Comparison of ENCODE assay signal across 1 cellular context in the genomic region with DNA sequence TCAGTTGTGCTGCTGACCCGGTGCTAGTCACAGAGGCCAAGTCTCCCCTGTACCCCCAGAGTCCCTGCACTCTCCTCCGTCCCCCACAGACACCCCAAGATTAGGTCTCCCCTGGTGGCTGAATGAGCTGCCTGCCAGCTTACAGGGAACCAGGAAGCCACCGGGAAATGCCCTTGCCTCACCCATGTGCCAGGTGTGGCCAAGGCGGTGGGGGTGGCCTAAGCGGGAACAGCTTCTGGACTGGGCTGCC.
TF ChIP-seq lines count a peak whose summit lies in the region.

No MANE protein-coding gene starts in this region.

TF ChIP-seq in WTC11, 78 proteins besides CTCF, POLR2A, EP300 and RAD21 (continued from another document):
- TF ChIP-seq, protein P1, sequence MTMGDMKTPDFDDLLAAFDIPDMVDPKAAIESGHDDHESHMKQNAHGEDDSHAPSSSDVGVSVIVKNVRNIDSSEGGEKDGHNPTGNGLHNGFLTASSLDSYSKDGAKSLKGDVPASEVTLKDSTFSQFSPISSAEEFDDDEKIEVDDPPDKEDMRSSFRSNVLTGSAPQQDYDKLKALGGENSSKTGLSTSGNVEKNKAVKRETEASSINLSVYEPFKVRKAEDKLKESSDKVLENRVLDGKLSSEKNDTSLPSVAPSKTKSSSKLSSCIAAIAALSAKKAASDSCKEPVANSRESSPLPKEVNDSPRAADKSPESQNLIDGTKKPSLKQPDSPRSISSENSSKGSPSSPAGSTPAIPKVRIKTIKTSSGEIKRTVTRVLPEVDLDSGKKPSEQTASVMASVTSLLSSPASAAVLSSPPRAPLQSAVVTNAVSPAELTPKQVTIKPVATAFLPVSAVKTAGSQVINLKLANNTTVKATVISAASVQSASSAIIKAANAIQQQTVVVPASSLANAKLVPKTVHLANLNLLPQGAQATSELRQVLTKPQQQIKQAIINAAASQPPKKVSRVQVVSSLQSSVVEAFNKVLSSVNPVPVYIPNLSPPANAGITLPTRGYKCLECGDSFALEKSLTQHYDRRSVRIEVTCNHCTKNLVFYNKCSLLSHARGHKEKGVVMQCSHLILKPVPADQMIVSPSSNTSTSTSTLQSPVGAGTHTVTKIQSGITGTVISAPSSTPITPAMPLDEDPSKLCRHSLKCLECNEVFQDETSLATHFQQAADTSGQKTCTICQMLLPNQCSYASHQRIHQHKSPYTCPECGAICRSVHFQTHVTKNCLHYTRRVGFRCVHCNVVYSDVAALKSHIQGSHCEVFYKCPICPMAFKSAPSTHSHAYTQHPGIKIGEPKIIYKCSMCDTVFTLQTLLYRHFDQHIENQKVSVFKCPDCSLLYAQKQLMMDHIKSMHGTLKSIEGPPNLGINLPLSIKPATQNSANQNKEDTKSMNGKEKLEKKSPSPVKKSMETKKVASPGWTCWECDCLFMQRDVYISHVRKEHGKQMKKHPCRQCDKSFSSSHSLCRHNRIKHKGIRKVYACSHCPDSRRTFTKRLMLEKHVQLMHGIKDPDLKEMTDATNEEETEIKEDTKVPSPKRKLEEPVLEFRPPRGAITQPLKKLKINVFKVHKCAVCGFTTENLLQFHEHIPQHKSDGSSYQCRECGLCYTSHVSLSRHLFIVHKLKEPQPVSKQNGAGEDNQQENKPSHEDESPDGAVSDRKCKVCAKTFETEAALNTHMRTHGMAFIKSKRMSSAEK (CRISPR knock-in tag; IDR thresholded peaks at IDR 0.05; ENCODE audit: borderline replicate concordance): no peak
- TF ChIP-seq MXD4 (CRISPR knock-in tag; IDR thresholded peaks at IDR 0.05; ENCODE audit: borderline replicate concordance) (no peak), ZNF232 (CRISPR knock-in tag; IDR thresholded peaks at IDR 0.05) (no peak), SOX15 (CRISPR knock-in tag; IDR thresholded peaks at IDR 0.05) (no peak), SMAD3 (CRISPR knock-in tag; IDR thresholded peaks at IDR 0.05; ENCODE audit: borderline replicate concordance) (no peak)
- TF ChIP-seq, protein P2, sequence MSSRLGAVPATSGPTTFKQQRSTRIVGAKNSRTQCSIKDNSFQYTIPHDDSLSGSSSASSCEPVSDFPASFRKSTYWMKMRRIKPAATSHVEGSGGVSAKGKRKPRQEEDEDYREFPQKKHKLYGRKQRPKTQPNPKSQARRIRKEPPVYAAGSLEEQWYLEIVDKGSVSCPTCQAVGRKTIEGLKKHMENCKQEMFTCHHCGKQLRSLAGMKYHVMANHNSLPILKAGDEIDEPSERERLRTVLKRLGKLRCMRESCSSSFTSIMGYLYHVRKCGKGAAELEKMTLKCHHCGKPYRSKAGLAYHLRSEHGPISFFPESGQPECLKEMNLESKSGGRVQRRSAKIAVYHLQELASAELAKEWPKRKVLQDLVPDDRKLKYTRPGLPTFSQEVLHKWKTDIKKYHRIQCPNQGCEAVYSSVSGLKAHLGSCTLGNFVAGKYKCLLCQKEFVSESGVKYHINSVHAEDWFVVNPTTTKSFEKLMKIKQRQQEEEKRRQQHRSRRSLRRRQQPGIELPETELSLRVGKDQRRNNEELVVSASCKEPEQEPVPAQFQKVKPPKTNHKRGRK (CRISPR knock-in tag; IDR thresholded peaks at IDR 0.05; ENCODE audit: borderline replicate concordance): no peak
- TF ChIP-seq, protein P3, sequence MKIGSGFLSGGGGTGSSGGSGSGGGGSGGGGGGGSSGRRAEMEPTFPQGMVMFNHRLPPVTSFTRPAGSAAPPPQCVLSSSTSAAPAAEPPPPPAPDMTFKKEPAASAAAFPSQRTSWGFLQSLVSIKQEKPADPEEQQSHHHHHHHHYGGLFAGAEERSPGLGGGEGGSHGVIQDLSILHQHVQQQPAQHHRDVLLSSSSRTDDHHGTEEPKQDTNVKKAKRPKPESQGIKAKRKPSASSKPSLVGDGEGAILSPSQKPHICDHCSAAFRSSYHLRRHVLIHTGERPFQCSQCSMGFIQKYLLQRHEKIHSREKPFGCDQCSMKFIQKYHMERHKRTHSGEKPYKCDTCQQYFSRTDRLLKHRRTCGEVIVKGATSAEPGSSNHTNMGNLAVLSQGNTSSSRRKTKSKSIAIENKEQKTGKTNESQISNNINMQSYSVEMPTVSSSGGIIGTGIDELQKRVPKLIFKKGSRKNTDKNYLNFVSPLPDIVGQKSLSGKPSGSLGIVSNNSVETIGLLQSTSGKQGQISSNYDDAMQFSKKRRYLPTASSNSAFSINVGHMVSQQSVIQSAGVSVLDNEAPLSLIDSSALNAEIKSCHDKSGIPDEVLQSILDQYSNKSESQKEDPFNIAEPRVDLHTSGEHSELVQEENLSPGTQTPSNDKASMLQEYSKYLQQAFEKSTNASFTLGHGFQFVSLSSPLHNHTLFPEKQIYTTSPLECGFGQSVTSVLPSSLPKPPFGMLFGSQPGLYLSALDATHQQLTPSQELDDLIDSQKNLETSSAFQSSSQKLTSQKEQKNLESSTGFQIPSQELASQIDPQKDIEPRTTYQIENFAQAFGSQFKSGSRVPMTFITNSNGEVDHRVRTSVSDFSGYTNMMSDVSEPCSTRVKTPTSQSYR (CRISPR knock-in tag; IDR thresholded peaks at IDR 0.05): no peak
- TF ChIP-seq, protein P4, sequence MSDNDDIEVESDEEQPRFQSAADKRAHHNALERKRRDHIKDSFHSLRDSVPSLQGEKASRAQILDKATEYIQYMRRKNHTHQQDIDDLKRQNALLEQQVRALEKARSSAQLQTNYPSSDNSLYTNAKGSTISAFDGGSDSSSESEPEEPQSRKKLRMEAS (CRISPR knock-in tag; IDR thresholded peaks at IDR 0.05): no peak
